Comparison of ENCODE assay signal across 8 cellular contexts in the genomic region with DNA sequence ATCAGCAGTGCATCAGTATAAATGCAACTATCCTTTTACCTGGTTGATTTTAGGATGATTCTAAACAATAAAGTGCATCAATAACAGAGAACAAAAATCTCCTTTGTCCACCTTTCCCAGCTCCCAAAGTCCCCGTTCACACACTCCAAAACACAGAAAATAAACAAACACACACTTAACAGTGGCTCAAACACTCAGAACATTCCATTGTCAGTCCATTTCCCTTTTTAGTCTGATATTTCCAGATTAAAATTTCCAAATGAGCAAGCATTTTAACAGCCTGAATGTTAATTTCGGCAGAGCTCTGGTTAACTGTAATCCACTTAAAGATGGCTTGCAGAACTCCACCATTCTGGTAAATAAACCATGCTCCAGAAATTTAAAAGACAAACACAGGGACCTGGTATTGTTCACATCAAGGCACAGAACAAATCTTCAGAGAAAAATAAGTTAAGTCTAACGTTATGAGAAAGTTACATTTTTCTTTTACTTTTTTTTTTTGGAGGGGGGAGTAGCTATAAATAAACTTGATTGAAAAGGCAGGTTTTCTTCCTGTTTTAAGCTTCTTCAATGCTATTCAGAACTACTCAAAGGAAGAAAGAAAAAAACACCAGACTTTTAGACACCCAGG.
A peak's percentile ranks its signal among the peaks of the same experiment; 100 is the strongest.
DNase-seq lines count a peak whose midpoint lies in the region; ATAC-seq and TF ChIP-seq lines count a peak whose summit lies in the region.

No MANE protein-coding gene starts in this region.

- TF ChIP-seq CTCF in fibroblast of lung (conservative IDR thresholded peaks at IDR 0.05 in 1 of 2, IDR thresholded peaks at IDR 0.05 in 1 of 2; ENCODE audit: low read depth in 1 of 2, low read length in 2 of 2) (no peak), retinal pigment epithelial cell (conservative IDR thresholded peaks at IDR 0.05; ENCODE audit: low read depth, low read length) (no peak)

- peak overlapping the region; percentile 91 for H3K27ac ChIP-seq in fibroblast of lung (ENCODE audit: insufficient read depth, low read length)

- H3K36me3 ChIP-seq in NT2/D1 (ENCODE audit: insufficient read depth, insufficient read length, low read length) (no peaks in the 10 kb centered on the region), fibroblast of lung (ENCODE audit: control insufficient read depth, insufficient read depth, low read length) (peaks cover under 1% of the 10 kb centered on the region)

- H3K4me3 ChIP-seq in NT2/D1 (ENCODE audit: insufficient read length, low read depth) (peak overlapping the region; percentile 19), fibroblast of lung (replicated peaks in 1 of 4; ENCODE audit: control extremely low read depth in 1 of 4, insufficient read depth in 1 of 4, low read depth in 3 of 4, low read length in 4 of 4) (peak overlapping the region; percentile 61 to 81 (median 69)), retinal pigment epithelial cell (ENCODE audit: low read length) (peak overlapping the region; percentile 71)

- no peaks in the 10 kb centered on the region for H4K20me1 ChIP-seq in fibroblast of lung (ENCODE audit: control insufficient read depth, extremely low read depth, insufficient read depth, low read length)

- no peaks in the 10 kb centered on the region for H3K4me1 ChIP-seq in NT2/D1 (ENCODE audit: insufficient read depth, insufficient read length)
- H3K4me1 ChIP-seq in fibroblast of lung (ENCODE audit: control insufficient read depth, extremely low read depth, insufficient read depth, low read length): peaks cover 3% of the 10 kb centered on the region

- peak overlapping the region; percentile 92 for H3K4me2 ChIP-seq in fibroblast of lung (ENCODE audit: extremely low read depth, insufficient read depth, low read length)

- no peak overlapping the region for H2AFZ ChIP-seq in fibroblast of lung (ENCODE audit: low read length)

- in situ Hi-C loops in G401 (cut with HindIII; ENCODE audit: low sequenced_read_pairs): no loop called here

- H3K79me2 ChIP-seq in fibroblast of lung (ENCODE audit: control insufficient read depth, insufficient read depth, low read length): peaks cover 65% of the 10 kb centered on the region

- no peaks in the 10 kb centered on the region for H3K27me3 ChIP-seq in NT2/D1 (ENCODE audit: insufficient read depth, insufficient read length)
- H3K27me3 ChIP-seq in fibroblast of lung (ENCODE audit: control insufficient read depth, insufficient read depth, low read length): no peaks in the 10 kb centered on the region

- DNase-seq in G401 (ENCODE audit: low spot score) (peak; percentile 50), NT2/D1 (ENCODE audit: low read depth, low spot score) (no peak), fibroblast of lung (ENCODE audit: low read depth in 2 of 2) (no peak), retinal pigment epithelial cell (ENCODE audit: low read depth) (no peak), NCI-H1048 (lab: John Stamatoyannopoulos, UW) (no peak), Ammon's horn (ENCODE audit: low spot score) (no peak)

- H3K9ac ChIP-seq in NT2/D1 (ENCODE audit: insufficient read length, low read depth) (peak overlapping the region; percentile 73), fibroblast of lung (ENCODE audit: insufficient read depth, low read length) (no peak overlapping the region)

- H3K9me3 ChIP-seq in NT2/D1 (ENCODE audit: insufficient read depth, low read length): no peaks in the 10 kb centered on the region
- H3K9me3 ChIP-seq in fibroblast of lung (ENCODE audit: control insufficient read depth, insufficient read depth, low read depth, low read length): no peaks in the 10 kb centered on the region

- no peak for ATAC-seq in GM18870 (IDR thresholded peaks at IDR 0.05; ENCODE audit: unreplicated experiment)
- no peak for ATAC-seq in HG02588 (IDR thresholded peaks at IDR 0.05; ENCODE audit: unreplicated experiment)

Comparison
In these comparisons a context has a peak if more than half of its experiments do, and no peak if none do; other contexts are left out.
1. H3K4me3 ChIP-seq: peak in every context shown above with its lines; median percentile 71 in retinal pigment epithelial cell; 69 in fibroblast of lung; 19 in NT2/D1.